Comparison of ENCODE assay signal across 20 cellular contexts in the genomic region with DNA sequence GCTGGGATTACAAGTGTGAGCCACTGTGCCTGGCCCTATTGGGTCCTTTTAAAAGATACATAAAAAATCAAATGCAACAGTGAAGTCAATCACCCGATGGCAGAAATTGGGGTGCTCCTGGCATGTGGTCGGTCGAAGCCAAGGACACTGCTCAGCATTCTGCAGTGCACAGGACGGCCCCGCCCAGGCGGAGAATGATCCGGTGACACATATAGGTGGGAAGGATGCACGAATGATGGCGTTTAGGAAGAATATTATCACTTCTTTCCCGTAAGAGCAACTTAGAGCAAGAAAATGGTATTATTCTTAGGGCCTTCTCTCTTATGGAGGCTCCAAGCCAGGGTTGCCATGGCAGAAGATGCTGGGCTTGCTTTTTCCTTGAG. TPM values are rescaled to one million over a fixed set of nuclear protein-coding genes. Genes with fewer than 3 reads are reported as not detected.
DNase-seq lines count a peak whose midpoint lies in the region; ATAC-seq and TF ChIP-seq lines count a peak whose summit lies in the region.
"Had no signal": no experiment of that assay in that cellular context is flagged by ENCODE, and none has a peak within 500 bp of the region (broad histone marks: within the 10 kb centered on the region; RNA-seq: fewer than 3 reads in every experiment).

No MANE protein-coding gene starts in this region.

- POLR2A ChIA-PET in activated CD4-positive, alpha-beta T cell treated with anti-CD3 and anti-CD28 coated beads, Interleukin-2, amount 10 ng/mL, durations not matched to agents 7 days and 5 days (lab: Charles Lee): no interaction called here
- POLR2A ChIA-PET in CD4-positive, alpha-beta T cell (lab: Charles Lee): no interaction called here
- POLR2A ChIA-PET in activated naive CD8-positive, alpha-beta T cell treated with anti-CD3 and anti-CD28 coated beads, Interleukin-2, amount 10 ng/mL, durations not matched to agents 7 days and 5 days (lab: Charles Lee): interaction anchor here (0.7 to 1.3 kb wide), 5 partner anchors 36 to 314 kb away, joined by 4 to 9 read pairs (median 5); a partner anchor contains a TSS

- no peaks in the 10 kb centered on the region for H3K9me3 ChIP-seq in CD4-positive, alpha-beta T cell (ENCODE audit: control insufficient read depth, low read length)
- H3K9me3 ChIP-seq: A549, adrenal gland, SJSA1 had no signal

- DNase-seq in activated CD4-positive, alpha-beta T cell treated with anti-CD3 and anti-CD28 coated beads, Interleukin-2, amount 10 ng/mL, durations not matched to agents 7 days and 5 days: no peak
- no peak for DNase-seq in activated CD4-positive, alpha-beta T cell treated with anti-CD3 and anti-CD28 coated beads for 1 hour
- DNase-seq in CD4-positive, alpha-beta T cell: no peak
- DNase-seq in activated naive CD8-positive, alpha-beta T cell treated with anti-CD3 and anti-CD28 coated beads, Interleukin-2, amount 10 ng/mL, durations not matched to agents 7 days and 5 days: no peak
- DNase-seq in natural killer cell (no peak), EL (no peak), occipital lobe (lab: John Stamatoyannopoulos, UW) (no peak)
- DNase-seq: hippocampal formation; islet precursor cell; NCI-H2081 treated with DMSO at 0.1 percent for 48 hours; retina; stimulated activated CD4-positive, alpha-beta T cell treated with anti-CD3 and anti-CD28 coated beads, Interleukin-4, amount 100 ng/mL, for 4 hours had no signal

- peak overlapping the region; percentile 68 for H3K4me3 Mint-ChIP-seq in activated CD4-positive, alpha-beta T cell treated with anti-CD3 and anti-CD28 coated beads, Interleukin-2, amount 10 ng/mL, durations not matched to agents 7 days and 5 days
- peak overlapping the region; percentile 79 for H3K4me3 Mint-ChIP-seq in CD4-positive, alpha-beta T cell
- peak overlapping the region; percentile 87 for H3K4me3 Mint-ChIP-seq in activated naive CD8-positive, alpha-beta T cell treated with anti-CD3 and anti-CD28 coated beads, Interleukin-2, amount 10 ng/mL, durations not matched to agents 7 days and 5 days
- H3K4me3 Mint-ChIP-seq in natural killer cell: peak overlapping the region; percentile 87

- H3K27ac Mint-ChIP-seq in activated CD4-positive, alpha-beta T cell treated with anti-CD3 and anti-CD28 coated beads, Interleukin-2, amount 10 ng/mL, durations not matched to agents 7 days and 5 days: peak overlapping the region; percentile 92
- no peak overlapping the region for H3K27ac Mint-ChIP-seq in CD4-positive, alpha-beta T cell
- H3K27ac Mint-ChIP-seq in activated naive CD8-positive, alpha-beta T cell treated with anti-CD3 and anti-CD28 coated beads, Interleukin-2, amount 10 ng/mL, durations not matched to agents 7 days and 5 days: peak overlapping the region; percentile 95
- H3K27ac Mint-ChIP-seq in natural killer cell: peak overlapping the region; percentile 79

- no peak for ATAC-seq in CD4-positive, alpha-beta T cell (ENCODE audit: poor library complexity)
- no peak for ATAC-seq in activated naive CD8-positive, alpha-beta T cell treated with anti-CD3 and anti-CD28 coated beads, Interleukin-2, amount 10 ng/mL, durations not matched to agents 7 days and 5 days (ENCODE audit: low read depth)
- no peak for ATAC-seq in natural killer cell
- ATAC-seq in GM19035 (IDR thresholded peaks at IDR 0.05; ENCODE audit: unreplicated experiment): no peak
- ATAC-seq: A549 had no signal

- no peaks in the 10 kb centered on the region for H3K27me3 ChIP-seq in CD4-positive, alpha-beta T cell (ENCODE audit: control insufficient read depth, insufficient read depth, low read length)
- H3K27me3 ChIP-seq: adrenal gland, SJSA1 had no signal

- intact Hi-C loops in CD4-positive, alpha-beta T cell (cut with DNase I, micrococcal nuclease): no loop called here
- intact Hi-C loops in natural killer cell (cut with micrococcal nuclease): no loop called here

- peaks cover 3% of the 10 kb centered on the region for H3K9me3 Mint-ChIP-seq in activated CD4-positive, alpha-beta T cell treated with anti-CD3 and anti-CD28 coated beads, Interleukin-2, amount 10 ng/mL, durations not matched to agents 7 days and 5 days
- peaks cover 2% of the 10 kb centered on the region for H3K9me3 Mint-ChIP-seq in CD4-positive, alpha-beta T cell
- peaks cover 2% of the 10 kb centered on the region for H3K9me3 Mint-ChIP-seq in activated naive CD8-positive, alpha-beta T cell treated with anti-CD3 and anti-CD28 coated beads, Interleukin-2, amount 10 ng/mL, durations not matched to agents 7 days and 5 days
- no peaks in the 10 kb centered on the region for H3K9me3 Mint-ChIP-seq in natural killer cell

- H3K27me3 Mint-ChIP-seq in activated CD4-positive, alpha-beta T cell treated with anti-CD3 and anti-CD28 coated beads, Interleukin-2, amount 10 ng/mL, durations not matched to agents 7 days and 5 days: no peaks in the 10 kb centered on the region
- H3K27me3 Mint-ChIP-seq in CD4-positive, alpha-beta T cell: no peaks in the 10 kb centered on the region
- H3K27me3 Mint-ChIP-seq in activated naive CD8-positive, alpha-beta T cell treated with anti-CD3 and anti-CD28 coated beads, Interleukin-2, amount 10 ng/mL, durations not matched to agents 7 days and 5 days: no peaks in the 10 kb centered on the region
- no peaks in the 10 kb centered on the region for H3K27me3 Mint-ChIP-seq in natural killer cell (ENCODE audit: low read depth in 2 of 2)

- H3K4me1 Mint-ChIP-seq in activated CD4-positive, alpha-beta T cell treated with anti-CD3 and anti-CD28 coated beads, Interleukin-2, amount 10 ng/mL, durations not matched to agents 7 days and 5 days: peaks cover 34% of the 10 kb centered on the region
- H3K4me1 Mint-ChIP-seq in CD4-positive, alpha-beta T cell (ENCODE audit: low read depth): peaks cover 24% of the 10 kb centered on the region
- peaks cover 29% of the 10 kb centered on the region for H3K4me1 Mint-ChIP-seq in activated naive CD8-positive, alpha-beta T cell treated with anti-CD3 and anti-CD28 coated beads, Interleukin-2, amount 10 ng/mL, durations not matched to agents 7 days and 5 days
- peaks cover 17 to 24% of the 10 kb centered on the region in 2 donors for H3K4me1 Mint-ChIP-seq in natural killer cell

- CTCF ChIA-PET in activated CD4-positive, alpha-beta T cell treated with anti-CD3 and anti-CD28 coated beads, Interleukin-2, amount 10 ng/mL, durations not matched to agents 7 days and 5 days (lab: Charles Lee): interaction anchor here (0.7 kb wide), 2 partner anchors 11 to 34 kb away, joined by 4 read pairs; a partner anchor contains a TSS
- CTCF ChIA-PET in CD4-positive, alpha-beta T cell (lab: Charles Lee): no interaction called here

- no peak overlapping the region for H3K27ac ChIP-seq in CD4-positive, alpha-beta T cell (ENCODE audit: low read depth, low read length)
- H3K27ac ChIP-seq: A549, coronary artery, SJSA1 had no signal

- TF ChIP-seq CTCF in CD4-positive, alpha-beta T cell (IDR thresholded peaks at IDR 0.05): no peak
- TF ChIP-seq CTCF in natural killer cell (IDR thresholded peaks at IDR 0.05): no peak

- peaks cover 42% of the 10 kb centered on the region for H3K36me3 Mint-ChIP-seq in activated CD4-positive, alpha-beta T cell treated with anti-CD3 and anti-CD28 coated beads, Interleukin-2, amount 10 ng/mL, durations not matched to agents 7 days and 5 days (ENCODE audit: low read depth)
- H3K36me3 Mint-ChIP-seq in CD4-positive, alpha-beta T cell (ENCODE audit: low read depth): peaks cover 34% of the 10 kb centered on the region
- H3K36me3 Mint-ChIP-seq in activated naive CD8-positive, alpha-beta T cell treated with anti-CD3 and anti-CD28 coated beads, Interleukin-2, amount 10 ng/mL, durations not matched to agents 7 days and 5 days: peaks cover 52% of the 10 kb centered on the region
- no peaks in the 10 kb centered on the region for H3K36me3 Mint-ChIP-seq in natural killer cell

RNA-seq across cellular contexts. Expression of a gene that starts 3.2 kb away (rescaled TPM):
- total RNA-seq in activated CD4-positive, alpha-beta T cell treated with anti-CD3 and anti-CD28 coated beads, Interleukin-2, amount 10 ng/mL, durations not matched to agents 7 days and 5 days: under 1 TPM; 0.19 to 0.52 TPM
- total RNA-seq in CD4-positive, alpha-beta T cell: under 1 TPM; 0.38 to 0.47 TPM
- under 1 TPM in 1 of 2 experiments, not detected in 1; 0.25 TPM for total RNA-seq in activated naive CD8-positive, alpha-beta T cell treated with anti-CD3 and anti-CD28 coated beads, Interleukin-2, amount 10 ng/mL, durations not matched to agents 7 days and 5 days
- total RNA-seq in natural killer cell (1 to 10 TPM in 2 of 3 donors, under 1 TPM in 1; 0.95 to 3.3 (median 2.3) TPM), occipital lobe (0.47 TPM)
- total RNA-seq: G401, SJSA1, subcutaneous adipose tissue, urinary bladder had no signal

RNA-seq across cellular contexts. Expression of a gene that starts 21.7 kb away (rescaled TPM):
- total RNA-seq in activated CD4-positive, alpha-beta T cell treated with anti-CD3 and anti-CD28 coated beads, Interleukin-2, amount 10 ng/mL, durations not matched to agents 7 days and 5 days: 10 to 100 TPM; 15.0 to 15.6 TPM
- total RNA-seq in CD4-positive, alpha-beta T cell: 1 to 10 TPM; 7.4 to 8.8 TPM
- 10 to 100 TPM; 25.9 to 28.6 TPM for total RNA-seq in activated naive CD8-positive, alpha-beta T cell treated with anti-CD3 and anti-CD28 coated beads, Interleukin-2, amount 10 ng/mL, durations not matched to agents 7 days and 5 days
- total RNA-seq in natural killer cell (10 to 100 TPM; 18.2 to 25.3 (median 19.3) TPM), occipital lobe (15.0 TPM)

RNA-seq across cellular contexts. Expression of a gene that starts 34.4 kb away (rescaled TPM):
- total RNA-seq in activated CD4-positive, alpha-beta T cell treated with anti-CD3 and anti-CD28 coated beads, Interleukin-2, amount 10 ng/mL, durations not matched to agents 7 days and 5 days: 1 to 10 TPM; 3.2 to 5.5 TPM
- total RNA-seq in CD4-positive, alpha-beta T cell: 1 to 10 TPM; 2.0 to 2.2 TPM
- total RNA-seq in activated naive CD8-positive, alpha-beta T cell treated with anti-CD3 and anti-CD28 coated beads, Interleukin-2, amount 10 ng/mL, durations not matched to agents 7 days and 5 days: 1 to 10 TPM; 5.1 to 7.6 TPM
- 10 to 100 TPM in 1 of 3 donors, 1 to 10 TPM in 2; 8.8 to 15.7 (median 10.0) TPM for total RNA-seq in natural killer cell
- 0.62 TPM for total RNA-seq in occipital lobe
